ENCODE assay signal across 8 cellular contexts in the genomic region with DNA sequence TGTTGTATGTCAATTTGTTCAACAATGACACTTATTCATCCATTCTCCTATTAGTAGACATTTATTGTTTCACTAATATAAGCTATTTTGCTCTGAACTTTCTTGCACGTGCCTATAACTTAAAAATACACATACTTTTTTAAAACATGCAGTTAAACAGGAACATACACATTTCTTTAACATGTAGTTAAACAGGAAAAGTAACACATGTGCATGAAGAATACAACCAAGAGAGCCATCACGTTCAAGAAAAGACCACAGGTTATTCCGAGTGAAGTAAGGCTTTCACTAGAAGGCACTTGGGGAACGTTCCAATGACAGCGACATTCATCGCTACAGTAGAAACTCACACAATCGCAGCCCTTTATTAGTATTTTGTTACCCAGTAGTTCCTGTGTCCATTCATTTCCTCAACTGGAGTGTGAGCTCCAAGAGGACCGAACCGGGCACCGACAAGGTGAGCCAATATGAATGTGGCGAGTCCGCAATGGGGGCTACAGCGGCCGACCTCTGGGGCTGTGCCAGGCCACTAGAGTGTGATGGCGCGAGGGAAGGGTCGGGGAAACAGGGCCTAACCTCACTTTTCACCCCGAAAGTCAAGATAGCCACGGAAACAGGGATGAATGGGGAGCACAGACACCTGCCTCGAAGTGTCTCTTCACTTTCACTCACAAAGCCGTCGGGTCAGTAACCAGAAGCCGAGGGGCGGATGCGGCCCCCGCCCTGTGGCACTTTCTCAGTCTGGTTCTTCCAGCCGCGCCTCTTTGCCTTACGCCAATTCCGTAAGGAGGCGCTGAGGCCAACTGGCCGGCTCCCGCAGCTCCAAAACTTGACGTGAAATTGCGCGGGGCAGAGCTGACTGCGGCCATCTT. TPM values are rescaled to one million over a fixed set of nuclear protein-coding genes. Genes with fewer than 3 reads are reported as not detected.
DNase-seq lines count a peak whose midpoint lies in the region; ATAC-seq lines count a peak whose summit lies in the region.

No MANE protein-coding gene starts in this region.

- H3K27ac ChIP-seq in angular gyrus (ENCODE audit: low read depth, low read length), result peak overlapping the region; percentile 99

- ATAC-seq in GM18502 (IDR thresholded peaks at IDR 0.05; ENCODE audit: poor library complexity, unreplicated experiment) (peak; percentile 56), HG02884 (IDR thresholded peaks at IDR 0.05; ENCODE audit: unreplicated experiment) (peak; percentile 55)

- DNase-seq in NCI-H146 (lab: John Stamatoyannopoulos, UW) (peak; percentile 93), T follicular helper cell (ENCODE audit: low read depth) (peak; percentile 69), hepatic stellate cell (ENCODE audit: low spot score) (peak; percentile 57), renal cortical epithelial cell (ENCODE audit: low read depth) (peak; percentile 66)
- DNase-seq in central memory CD4-positive, alpha-beta T cell, result no peak

RNA-seq across cellular contexts. Expression of a gene that starts 0.8 kb away (rescaled TPM):
- total RNA-seq in renal cortical epithelial cell, result 219 and 315 TPM in 2 replicates
